21 cellular contexts compared by ENCODE assay signal in the genomic region with DNA sequence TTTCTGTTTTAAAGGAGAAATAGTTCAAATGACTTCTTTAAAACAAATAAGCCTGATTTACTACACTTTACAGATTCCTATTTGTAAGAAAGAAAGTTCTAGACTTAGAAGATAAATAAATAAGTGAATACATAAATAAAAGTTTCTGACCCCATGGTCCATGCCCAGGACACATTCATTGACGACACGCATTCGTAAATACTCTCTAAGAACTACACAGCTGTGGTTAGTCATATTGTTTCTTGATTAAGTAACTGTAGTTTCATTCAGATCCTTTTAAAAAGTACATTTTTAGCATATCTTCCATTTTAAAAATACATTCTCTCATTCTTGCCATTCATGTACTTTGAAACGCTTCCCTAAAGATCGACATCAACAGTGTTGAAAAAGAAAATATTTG.
DNase-seq lines count a peak whose midpoint lies in the region; ATAC-seq and TF ChIP-seq lines count a peak whose summit lies in the region.
"Had no signal": no experiment of that assay in that cellular context is flagged by ENCODE, and none has a peak within 500 bp of the region (broad histone marks: within the 10 kb centered on the region; RNA-seq: fewer than 3 reads in every experiment).

No MANE protein-coding gene starts in this region.

- no CpG with 5 or more reads among the region's 5 CpGs for WGBS in IMR-90 (ENCODE audit: extremely low coverage in 2 of 2, insufficient read length in 1 of 2), 2 experiments
- WGBS in mesenchymal stem cell: 100% methylated on average over 2 of the region's 5 CpGs

- H4K8ac ChIP-seq in IMR-90 (ENCODE audit: low read depth in 2 of 2, low read length in 2 of 2): peak overlapping the region in 1 of 2 experiments; percentile 23; a peak in 1 of 4 replicates
- H4K8ac ChIP-seq in mesenchymal stem cell (ENCODE audit: low read length): no peak overlapping the region

- H2BK12ac ChIP-seq in mesenchymal stem cell (ENCODE audit: low read length in 2 of 2): no peak overlapping the region

- H3K27me3 ChIP-seq in ACC112 (ENCODE audit: insufficient read depth, low read length) (no peaks in the 10 kb centered on the region), IMR-90 (ENCODE audit: control insufficient read depth, insufficient read depth, low read length) (no peaks in the 10 kb centered on the region), mesenchymal stem cell (ENCODE audit: control insufficient read depth in 1 of 2, insufficient read depth in 1 of 2, low read length in 2 of 2) (no peaks in the 10 kb centered on the region)
- H3K27me3 ChIP-seq: Peyer's patch had no signal

- H3K18ac ChIP-seq in IMR-90 (ENCODE audit: low read depth, low read length): peak overlapping the region; percentile 84; the same call in 1 of the 2 replicates
- H3K18ac ChIP-seq in mesenchymal stem cell (ENCODE audit: low read depth in 1 of 2, low read length in 2 of 2): peak overlapping the region in 1 of 2 experiments; percentile 66

- H3K36me3 ChIP-seq in ACC112 (ENCODE audit: insufficient read depth, low read length) (no peaks in the 10 kb centered on the region), IMR-90 (ENCODE audit: control insufficient read depth, insufficient read depth, low read length) (no peaks in the 10 kb centered on the region), mesenchymal stem cell (ENCODE audit: control insufficient read depth in 1 of 2, insufficient read depth in 2 of 2, low read depth in 1 of 2, low read length in 2 of 2) (no peaks in the 10 kb centered on the region)
- H3K36me3 ChIP-seq: Peyer's patch had no signal

- intact Hi-C loops in IMR-90 (cut with micrococcal nuclease): no loop called here

- no peak overlapping the region for H3K56ac ChIP-seq in IMR-90 (ENCODE audit: extremely low read depth, insufficient read depth, low read length)

- no TSS peak for BruUV-seq in IMR-90 (replicated peaks; lab: Mats Ljungman, UMichigan)

- peaks cover 25% of the 10 kb centered on the region for H3K9me1 ChIP-seq in IMR-90 (ENCODE audit: insufficient read depth, low read length)

- H4K5ac ChIP-seq in IMR-90 (ENCODE audit: low read depth, low read length): no peak overlapping the region; the same call in 1 of the 2 replicates

- H4K20me1 ChIP-seq in IMR-90 (ENCODE audit: insufficient read depth, low read length): no peaks in the 10 kb centered on the region

- POLR2A ChIA-PET in IMR-90 (lab: Charles Lee; ENCODE audit: unreplicated experiment): no interaction called here

- TF ChIP-seq POLR2A in IMR-90 (IDR thresholded peaks at IDR 0.05; ENCODE audit: low read depth, low read length): no peak

- ATAC-seq in IMR-90 (ENCODE audit: low read depth): no peak
- ATAC-seq in HG02759 (IDR thresholded peaks at IDR 0.05; ENCODE audit: unreplicated experiment): no peak
- ATAC-seq in GM21360 (IDR thresholded peaks at IDR 0.05; ENCODE audit: unreplicated experiment): no peak

- no peak overlapping the region for H3K4me2 ChIP-seq in IMR-90 (ENCODE audit: low read depth, low read length)
- H3K4me2 ChIP-seq in mesenchymal stem cell (ENCODE audit: low read length, poor library complexity, severe bottlenecking): no peak overlapping the region

- in situ Hi-C loops in IMR-90 (cut with MboI; ENCODE audit: low sequenced_read_pairs): no loop called here
- in situ Hi-C loops in GM13976 (cut with MboI; ENCODE audit: low sequenced_read_pairs, unreplicated experiment): no loop called here

- H4K91ac ChIP-seq in IMR-90 (ENCODE audit: insufficient read depth, low read depth, low read length) (peak overlapping the region; percentile 46; the same call in 1 of the 2 replicates), mesenchymal stem cell (ENCODE audit: low read length) (no peak overlapping the region)

- dilution Hi-C loops in IMR-90 (cut with HindIII; ENCODE audit: low sequenced_read_pairs, unreplicated experiment): no loop called here

- H2BK20ac ChIP-seq in IMR-90 (ENCODE audit: low read depth, low read length): peak overlapping the region; percentile 84

- H3K9ac ChIP-seq in IMR-90 (ENCODE audit: low read depth, low read length) (no peak overlapping the region), mesenchymal stem cell (ENCODE audit: low read length) (peak overlapping the region; percentile 51)

- H2BK15ac ChIP-seq in IMR-90 (ENCODE audit: low read depth, low read length) (peak overlapping the region; percentile 49; the same call in 1 of the 3 replicates), mesenchymal stem cell (ENCODE audit: low read depth, poor library complexity, severe bottlenecking) (no peak overlapping the region)

- CTCF ChIA-PET in IMR-90 (lab: Yijun Ruan, JAX): no interaction called here

- TF ChIP-seq RAD21 in IMR-90 (IDR thresholded peaks at IDR 0.05; ENCODE audit: low read length): no peak

- 0 out of 4 replicates have a peak, but pooled peaks cover 0 to 3% of the 10 kb centered on the region in 2 experiments for H3K79me1 ChIP-seq in IMR-90 (ENCODE audit: low read depth in 1 of 2, low read length in 2 of 2)
- no peaks in the 10 kb centered on the region for H3K79me1 ChIP-seq in mesenchymal stem cell (replicated peaks; ENCODE audit: low read length, poor library complexity, severe bottlenecking)

- peak overlapping the region; percentile 78 for H3K23ac ChIP-seq in IMR-90 (ENCODE audit: low read depth, low read length)
- H3K23ac ChIP-seq in mesenchymal stem cell (ENCODE audit: low read length in 2 of 2): no peak overlapping the region

- peaks cover 66% of the 10 kb centered on the region for H3K4me1 Mint-ChIP-seq in chondrocyte (ENCODE audit: low read depth)
- H3K4me1 Mint-ChIP-seq: B cell; CD4-positive, alpha-beta memory T cell had no signal

- peak overlapping the region; percentile 86 for H3K14ac ChIP-seq in IMR-90 (replicated peaks; ENCODE audit: low read depth, low read length)
- no peak overlapping the region for H3K14ac ChIP-seq in mesenchymal stem cell (ENCODE audit: low read length in 2 of 2)

- no peaks in the 10 kb centered on the region for H3K79me2 ChIP-seq in ACC112 (ENCODE audit: control insufficient read depth, insufficient read depth, low read length, unreplicated experiment)

- peaks cover 50% of the 10 kb centered on the region for H3K4me1 ChIP-seq in ACC112 (ENCODE audit: control insufficient read depth, insufficient read depth, low read length, unreplicated experiment)
- peaks cover 20% of the 10 kb centered on the region for H3K4me1 ChIP-seq in IMR-90 (ENCODE audit: control insufficient read depth, insufficient read depth, low read length)
- H3K4me1 ChIP-seq in mesenchymal stem cell (ENCODE audit: control insufficient read depth, insufficient read depth, low read depth, low read length): peaks cover 8% of the 10 kb centered on the region
- H3K4me1 ChIP-seq: Peyer's patch had no signal

- H3K4me3 Mint-ChIP-seq in chondrocyte (ENCODE audit: unreplicated experiment): no peak overlapping the region
- H3K4me3 Mint-ChIP-seq: B cell; CD4-positive, alpha-beta memory T cell had no signal

- H3K36me3 Mint-ChIP-seq in chondrocyte (ENCODE audit: low read depth): no peaks in the 10 kb centered on the region
- H3K36me3 Mint-ChIP-seq: CD4-positive, alpha-beta memory T cell had no signal

- H3K9me3 ChIP-seq in IMR-90 (ENCODE audit: control insufficient read depth, insufficient read depth, low read length): no peaks in the 10 kb centered on the region; the same call in 1 of the 2 replicates
- H3K9me3 ChIP-seq in mesenchymal stem cell (ENCODE audit: control insufficient read depth, low read length): peaks cover 12% of the 10 kb centered on the region
- H3K9me3 ChIP-seq: Caco-2, Peyer's patch had no signal

- H3K4me3 ChIP-seq in ACC112 (ENCODE audit: low read depth, low read length) (peak overlapping the region; percentile 61; the same call in 1 of the 2 replicates), IMR-90 (ENCODE audit: insufficient read depth, low read depth, low read length) (no peak overlapping the region), mesenchymal stem cell (ENCODE audit: insufficient read depth in 1 of 2, low read depth in 1 of 2, low read length in 2 of 2) (no peak overlapping the region)
- H3K4me3 ChIP-seq: Peyer's patch had no signal

- DNase-seq in IMR-90: peak; percentile 51
- DNase-seq in chondrocyte (ENCODE audit: low spot score): no peak
- peak; percentile 55 for DNase-seq in mesenchymal stem cell
- DNase-seq in GM13976 (ENCODE audit: low spot score): no peak
- no peak for DNase-seq in CD1c-positive myeloid dendritic cell (ENCODE audit: extremely low spot score)
- DNase-seq: 8988T; Caco-2; CD4-positive, alpha-beta memory T cell; DMS 273 treated with DMSO at 0.1 percent for 48 hours; Karpas-422; MV-4-11; NCI-H1105 treated with DMSO at 0.1 percent for 48 hours; NCI-H2029 treated with DMSO at 0.1 percent for 48 hours; NCI-H345; NCI-H524; NCI-H82; Peyer's patch had no signal

- H2BK5ac ChIP-seq in IMR-90 (ENCODE audit: low read depth, low read length, poor library complexity, severe bottlenecking) (peak overlapping the region; percentile 73), mesenchymal stem cell (ENCODE audit: low read depth, low read length, poor library complexity, severe bottlenecking) (no peak overlapping the region)

- H2BK120ac ChIP-seq in IMR-90 (ENCODE audit: low read depth, low read length) (peak overlapping the region; percentile 74), mesenchymal stem cell (ENCODE audit: low read depth, low read length) (no peak overlapping the region)

- no peak overlapping the region for H2AK9ac ChIP-seq in IMR-90 (replicated peaks; ENCODE audit: low read depth, low read length, poor library complexity)

- H3K9me3 Mint-ChIP-seq in chondrocyte (ENCODE audit: low read depth): no peaks in the 10 kb centered on the region
- H3K9me3 Mint-ChIP-seq: CD4-positive, alpha-beta memory T cell had no signal

- H2AFZ ChIP-seq in ACC112 (ENCODE audit: low read length, unreplicated experiment): no peak overlapping the region
- H2AFZ ChIP-seq in IMR-90 (replicated peaks; ENCODE audit: low read length, poor library complexity): no peak overlapping the region
- no peak overlapping the region for H2AFZ ChIP-seq in mesenchymal stem cell (ENCODE audit: low read depth, low read length)

- H3K27ac ChIP-seq in ACC112 (ENCODE audit: low read depth, low read length): peak overlapping the region; percentile 96
- no peak overlapping the region for H3K27ac ChIP-seq in IMR-90 (ENCODE audit: insufficient read depth, low read length)
- H3K27ac ChIP-seq in mesenchymal stem cell (ENCODE audit: low read length, poor library complexity, severe bottlenecking): no peak overlapping the region
- H3K27ac ChIP-seq: Peyer's patch had no signal

- peak overlapping the region; percentile 96 for H3K4ac ChIP-seq in IMR-90 (ENCODE audit: low read depth, low read length)
- H3K4ac ChIP-seq in mesenchymal stem cell (ENCODE audit: low read depth in 1 of 2, low read length in 2 of 2): no peak overlapping the region

- TF ChIP-seq CTCF in IMR-90 (conservative IDR thresholded peaks at IDR 0.05; ENCODE audit: low read depth, low read length): no peak
- no peak for TF ChIP-seq CTCF in chondrocyte (IDR thresholded peaks at IDR 0.05)
- TF ChIP-seq CTCF in GM13976 (IDR thresholded peaks at IDR 0.05; ENCODE audit: borderline replicate concordance, control extremely low read depth, extremely low read depth, insufficient read depth, missing control alignments): no peak

- H3K27me3 Mint-ChIP-seq in chondrocyte (ENCODE audit: low read depth): no peaks in the 10 kb centered on the region

- H2AK5ac ChIP-seq in IMR-90 (ENCODE audit: low read depth, low read length): no peak overlapping the region
- no peak overlapping the region for H2AK5ac ChIP-seq in mesenchymal stem cell (ENCODE audit: low read length, severe bottlenecking)

- peak overlapping the region; percentile 87 for H3K27ac Mint-ChIP-seq in chondrocyte (ENCODE audit: unreplicated experiment)
- H3K27ac Mint-ChIP-seq: B cell; CD4-positive, alpha-beta memory T cell had no signal

Comparison
In these comparisons a context has a peak if more than half of its experiments do, and no peak if none do; other contexts are left out.
1. DNase-seq: peak in IMR-90 (single experiment) and mesenchymal stem cell (single experiment); none in chondrocyte (single experiment), GM13976 (single experiment) and CD1c-positive myeloid dendritic cell (single experiment).